ENCODE assay signal across 9 cellular contexts in genomic region chrX:19382500-19383145, GRCh38. TPM values are rescaled to one million over a fixed set of nuclear protein-coding genes. Genes with fewer than 3 reads are reported as not detected.
DNase-seq lines count a peak whose midpoint lies in the region; ATAC-seq and TF ChIP-seq lines count a peak whose summit lies in the region.
"Had no signal": no experiment of that assay in that cellular context is flagged by ENCODE, and none has a peak within 500 bp of the region (broad histone marks: within the 10 kb centered on the region; RNA-seq: fewer than 3 reads in every experiment).

No MANE protein-coding gene starts in this region.

- ATAC-seq in GM21576 (IDR thresholded peaks at IDR 0.05; ENCODE audit: unreplicated experiment): peak; percentile 56
- ATAC-seq in esophagus mucosa: peak; percentile 22
- peak; percentile 88 for ATAC-seq in upper lobe of right lung

- H3K36me3 Mint-ChIP-seq in activated CD4-positive, alpha-beta memory T cell treated with anti-CD3 and anti-CD28 coated beads, Interleukin-2, amount 10 ng/mL, durations not matched to agents 7 days and 5 days (ENCODE audit: low read depth): no peaks in the 10 kb centered on the region
- H3K36me3 Mint-ChIP-seq in nephron progenitor cell (ENCODE audit: low read depth): no peaks in the 10 kb centered on the region

- no peaks in the 10 kb centered on the region for H3K9me3 ChIP-seq in upper lobe of right lung

- H3K4me3 Mint-ChIP-seq in activated CD4-positive, alpha-beta memory T cell treated with anti-CD3 and anti-CD28 coated beads, Interleukin-2, amount 10 ng/mL, durations not matched to agents 7 days and 5 days: no peak overlapping the region
- no peak overlapping the region for H3K4me3 Mint-ChIP-seq in nephron progenitor cell

- DNase-seq in CD1c-positive myeloid dendritic cell (ENCODE audit: extremely low spot score) (peak; percentile 33), NCI-H226 (peak; percentile 28), nephron progenitor cell (peak; percentile 59), upper lobe of right lung (peak; percentile 72), coronary artery (ENCODE audit: low spot score) (no peak)
- DNase-seq in activated CD4-positive, alpha-beta memory T cell treated with anti-CD3 and anti-CD28 coated beads, Interleukin-2, amount 10 ng/mL, durations not matched to agents 7 days and 5 days: peak; percentile 57

- no peak overlapping the region for H3K4me3 ChIP-seq in upper lobe of right lung
- no peak overlapping the region for H3K4me3 ChIP-seq in coronary artery

- no peaks in the 10 kb centered on the region for H3K9me3 Mint-ChIP-seq in activated CD4-positive, alpha-beta memory T cell treated with anti-CD3 and anti-CD28 coated beads, Interleukin-2, amount 10 ng/mL, durations not matched to agents 7 days and 5 days
- H3K9me3 Mint-ChIP-seq in nephron progenitor cell: peaks cover 72% of the 10 kb centered on the region

- POLR2A ChIA-PET in activated CD4-positive, alpha-beta memory T cell treated with anti-CD3 and anti-CD28 coated beads, Interleukin-2, amount 10 ng/mL, durations not matched to agents 7 days and 5 days (lab: Charles Lee): no interaction called here

- H3K27me3 Mint-ChIP-seq in activated CD4-positive, alpha-beta memory T cell treated with anti-CD3 and anti-CD28 coated beads, Interleukin-2, amount 10 ng/mL, durations not matched to agents 7 days and 5 days: peaks cover 5% of the 10 kb centered on the region
- peaks cover 6% of the 10 kb centered on the region for H3K27me3 Mint-ChIP-seq in nephron progenitor cell (ENCODE audit: low read depth, poor library complexity)

- TF ChIP-seq CTCF in nephron progenitor cell (IDR thresholded peaks at IDR 0.05) (peak; percentile 51), upper lobe of right lung (IDR thresholded peaks at IDR 0.05) (peak; percentile 45), coronary artery (IDR thresholded peaks at IDR 0.05) (no peak)

- H3K27ac ChIP-seq in upper lobe of right lung (no peak overlapping the region), coronary artery (no peak overlapping the region)
- H3K27ac ChIP-seq: parathyroid adenoma had no signal

- CTCF ChIA-PET in activated CD4-positive, alpha-beta memory T cell treated with anti-CD3 and anti-CD28 coated beads, Interleukin-2, amount 10 ng/mL, durations not matched to agents 7 days and 5 days (lab: Charles Lee): interaction anchor here (0.5 to 1.5 kb wide), 6 partner anchors 11 to 696 kb away, joined by 3 to 5 read pairs (median 3); no protein-coding TSS in a partner anchor

- intact Hi-C loops in upper lobe of right lung (cut with DNase I): no loop called here

- H3K27me3 ChIP-seq in upper lobe of right lung: no peaks in the 10 kb centered on the region

- no peaks in the 10 kb centered on the region for H3K36me3 ChIP-seq in upper lobe of right lung

- H3K4me1 Mint-ChIP-seq in activated CD4-positive, alpha-beta memory T cell treated with anti-CD3 and anti-CD28 coated beads, Interleukin-2, amount 10 ng/mL, durations not matched to agents 7 days and 5 days: no peaks in the 10 kb centered on the region
- no peaks in the 10 kb centered on the region for H3K4me1 Mint-ChIP-seq in nephron progenitor cell

- no peaks in the 10 kb centered on the region for H3K4me1 ChIP-seq in upper lobe of right lung
- H3K4me1 ChIP-seq: parathyroid adenoma had no signal

- H3K27ac Mint-ChIP-seq in activated CD4-positive, alpha-beta memory T cell treated with anti-CD3 and anti-CD28 coated beads, Interleukin-2, amount 10 ng/mL, durations not matched to agents 7 days and 5 days: no peak overlapping the region
- H3K27ac Mint-ChIP-seq in nephron progenitor cell: no peak overlapping the region

RNA-seq across cellular contexts. Expression of gene PDHA1, which starts 38.9 kb away (rescaled TPM):
- total RNA-seq in activated CD4-positive, alpha-beta memory T cell treated with anti-CD3 and anti-CD28 coated beads, Interleukin-2, amount 10 ng/mL, durations not matched to agents 7 days and 5 days: 100 to 1,000 TPM; 134 to 142 TPM
- 110 TPM for total RNA-seq in esophagus mucosa
- 114 TPM for total RNA-seq in upper lobe of right lung

Comparison
In these comparisons a context has a peak if more than half of its experiments do, and no peak if none do; other contexts are left out.
1. ATAC-seq: peak in every context shown above with its lines; median percentile 88 in upper lobe of right lung; 56 in GM21576; 22 in esophagus mucosa.